In the genomic region with DNA sequence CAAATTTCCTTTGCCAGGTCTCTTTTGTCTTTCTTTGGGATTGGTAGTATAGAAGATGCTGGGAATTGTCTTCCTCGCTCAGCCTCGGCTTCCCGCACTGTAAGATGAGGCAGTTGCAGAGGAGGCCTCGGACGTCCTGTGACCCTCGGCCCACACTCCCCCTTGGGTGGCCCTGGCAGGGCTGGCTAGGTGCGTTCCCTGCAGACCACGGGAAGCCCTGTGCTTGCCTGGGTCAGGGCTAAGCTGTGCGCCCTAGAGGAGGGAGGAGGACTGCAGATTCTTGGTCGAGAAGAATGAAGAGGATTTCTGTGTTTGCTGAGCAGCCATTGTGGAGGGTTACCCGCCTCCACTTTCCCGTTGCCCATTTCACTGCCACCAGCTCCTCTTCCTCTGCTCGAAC, we compare ENCODE assay signal across 28 cellular contexts. TPM values are rescaled to one million over a fixed set of nuclear protein-coding genes. Genes with fewer than 3 reads are reported as not detected.
DNase-seq lines count a peak whose midpoint lies in the region; ATAC-seq, FAIRE-seq and TF ChIP-seq lines count a peak whose summit lies in the region.
"Had no signal": no experiment of that assay in that cellular context is flagged by ENCODE, and none has a peak within 500 bp of the region (broad histone marks: within the 10 kb centered on the region; RNA-seq: fewer than 3 reads in every experiment).

No MANE protein-coding gene starts in this region.

- H3K27me3 ChIP-seq in BLaER1 (0 out of 2 replicates have a peak, but pooled peaks cover 4% of the 10 kb centered on the region), neural progenitor cell (no peaks in the 10 kb centered on the region)
- no peaks in the 10 kb centered on the region for H3K27me3 ChIP-seq in CD8-positive, alpha-beta memory T cell (ENCODE audit: insufficient read depth, low read length, poor library complexity, severe bottlenecking)
- H3K27me3 ChIP-seq: ascending aorta, vagina had no signal

- H3K36me3 ChIP-seq in BLaER1 (peaks cover 21% of the 10 kb centered on the region), neural progenitor cell (no peaks in the 10 kb centered on the region)
- peaks cover 17% of the 10 kb centered on the region for H3K36me3 ChIP-seq in CD8-positive, alpha-beta memory T cell (ENCODE audit: insufficient read depth, low read length)

- CTCF ChIA-PET in activated B cell treated with CpG ODN at 0.5 μM for 24 hours (lab: Charles Lee), result interaction anchor here (0.6 to 0.7 kb wide), 2 partner anchors 20 to 466 kb away, joined by 3 to 5 read pairs; no protein-coding TSS in a partner anchor
- CTCF ChIA-PET in CD8-positive, alpha-beta memory T cell (lab: Charles Lee), result no interaction called here

- H3K9me3 ChIP-seq in BLaER1 (no peaks in the 10 kb centered on the region), neural progenitor cell (ENCODE audit: low read depth) (no peaks in the 10 kb centered on the region)
- no peaks in the 10 kb centered on the region for H3K9me3 ChIP-seq in CD8-positive, alpha-beta memory T cell (ENCODE audit: low read length)
- H3K9me3 ChIP-seq: ascending aorta, vagina had no signal

- intact Hi-C loops in activated B cell treated with CpG ODN at 0.5 μM for 24 hours (cut with micrococcal nuclease), result loop anchor here (1.0 to 5.0 kb wide), 4 partner anchors 8 to 261 kb away; a partner anchor contains a TSS

- H3F3A ChIP-seq in neural progenitor cell (ENCODE audit: low read depth), result peaks cover 12% of the 10 kb centered on the region

- POLR2A ChIA-PET in activated B cell treated with CpG ODN at 0.5 μM for 24 hours (lab: Charles Lee), result interaction anchor here (0.6 to 8.3 kb wide), 5 partner anchors 8 to 520 kb away, joined by 3 to 158 read pairs (median 17); no protein-coding TSS in a partner anchor
- POLR2A ChIA-PET in CD8-positive, alpha-beta memory T cell (lab: Charles Lee), result interaction anchor here (0.6 kb wide), 1 partner anchor 9 kb away, joined by 6 read pairs; no protein-coding TSS in a partner anchor

- peaks cover 81% of the 10 kb centered on the region for H3K4me1 Mint-ChIP-seq in activated B cell treated with CpG ODN at 0.5 μM for 24 hours
- H3K4me1 Mint-ChIP-seq in neural progenitor cell, result peaks cover 19% of the 10 kb centered on the region
- H3K4me1 Mint-ChIP-seq in CD8-positive, alpha-beta memory T cell, result peaks cover 0 to 6% (median 5%) of the 10 kb centered on the region in 3 donors

- H3K27me3 Mint-ChIP-seq in activated B cell treated with CpG ODN at 0.5 μM for 24 hours, result no peaks in the 10 kb centered on the region
- peaks cover 2% of the 10 kb centered on the region for H3K27me3 Mint-ChIP-seq in neural progenitor cell (ENCODE audit: insufficient read depth, low read depth)
- peaks cover 0 to 8% of the 10 kb centered on the region in 2 donors for H3K27me3 Mint-ChIP-seq in CD8-positive, alpha-beta memory T cell

- ATAC-seq in activated B cell treated with CpG ODN at 0.5 μM for 24 hours (ENCODE audit: low read depth) (no peak), HG03565 (IDR thresholded peaks at IDR 0.05; ENCODE audit: unreplicated experiment) (no peak), HG02588 (IDR thresholded peaks at IDR 0.05; ENCODE audit: unreplicated experiment) (no peak)

- no peak for TF ChIP-seq CTCF in activated B cell treated with CpG ODN at 0.5 μM for 24 hours (IDR thresholded peaks at IDR 0.05)
- TF ChIP-seq CTCF in neural progenitor cell (IDR thresholded peaks at IDR 0.05), result no peak

- H4K20me1 ChIP-seq in BLaER1, result peaks cover 48% of the 10 kb centered on the region
- peaks cover 11% of the 10 kb centered on the region for H4K20me1 ChIP-seq in neural progenitor cell (ENCODE audit: low read depth)

- H3K4me1 ChIP-seq in BLaER1, result peaks cover 92% of the 10 kb centered on the region
- H3K4me1 ChIP-seq in neural progenitor cell, result peaks cover 8% of the 10 kb centered on the region
- peaks cover 4% of the 10 kb centered on the region for H3K4me1 ChIP-seq in CD8-positive, alpha-beta memory T cell (ENCODE audit: insufficient read depth, low read length)
- H3K4me1 ChIP-seq: ascending aorta had no signal

- DNase-seq in GM19239 (ENCODE audit: insufficient read length, low spot score) (no peak), activated B cell treated with CpG ODN at 0.5 μM for 24 hours (no peak), neural progenitor cell (ENCODE audit: low spot score) (peak; percentile 39), superior temporal gyrus (ENCODE audit: extremely low spot score) (no peak)
- no peak for DNase-seq in CD8-positive, alpha-beta memory T cell
- DNase-seq: ACHN; activated CD4-positive, alpha-beta T cell treated with anti-CD3 and anti-CD28 coated beads, Interleukin-2, amount 50 U/mL, for 4 hours; activated naive CD8-positive, alpha-beta T cell treated with anti-CD3 and anti-CD28 coated beads for 36 hours; C1 segment of cervical spinal cord; caudate nucleus; dermis blood vessel endothelial cell; EL; Karpas-422; kidney glomerular epithelial cell; NCI-H1694 treated with DMSO at 0.1 percent for 48 hours; NCI-H69; retina; small intestine; stimulated activated CD4-positive, alpha-beta T cell treated with anti-CD3 and anti-CD28 coated beads, Interleukin-2, amount 100 ng/mL, for 24 hours; T-helper 9 cell; WERI-Rb-1 had no signal

- H3K4me3 ChIP-seq in BLaER1 (peak overlapping the region; percentile 53), neural progenitor cell (no peak overlapping the region)
- no peak overlapping the region for H3K4me3 ChIP-seq in CD8-positive, alpha-beta memory T cell (ENCODE audit: low read length)
- H3K4me3 ChIP-seq: ascending aorta, vagina had no signal

- H3K36me3 Mint-ChIP-seq in activated B cell treated with CpG ODN at 0.5 μM for 24 hours (ENCODE audit: low read depth), result peaks cover 38% of the 10 kb centered on the region
- H3K36me3 Mint-ChIP-seq in neural progenitor cell, result peaks cover 18% of the 10 kb centered on the region
- H3K36me3 Mint-ChIP-seq in CD8-positive, alpha-beta memory T cell, result peaks cover 14 to 51% (median 16%) of the 10 kb centered on the region in 3 donors

- peak overlapping the region; percentile 80 for H3K27ac ChIP-seq in BLaER1
- peak overlapping the region; percentile 10 for H3K27ac ChIP-seq in neural progenitor cell
- H3K27ac ChIP-seq in CD8-positive, alpha-beta memory T cell (ENCODE audit: low read depth, low read length), result no peak overlapping the region
- H3K27ac ChIP-seq: ascending aorta, vagina, WERI-Rb-1 had no signal

- FAIRE-seq in GM19239 (lab: Jason Lieb, UNC), result peak; percentile 21
- FAIRE-seq: endothelial cell of umbilical vein, small intestine had no signal

- H2AFZ ChIP-seq in neural progenitor cell (replicated peaks), result no peak overlapping the region

- H3K27ac Mint-ChIP-seq in activated B cell treated with CpG ODN at 0.5 μM for 24 hours (peak overlapping the region; percentile 99), neural progenitor cell (no peak overlapping the region)
- peak overlapping the region in 1 of 8 donors; percentile 3 for H3K27ac Mint-ChIP-seq in CD8-positive, alpha-beta memory T cell
- H3K27ac Mint-ChIP-seq: activated naive CD8-positive, alpha-beta T cell treated with anti-CD3 and anti-CD28 coated beads for 36 hours; activated T-helper 2 cell treated with anti-CD3 and anti-CD28 coated beads, Interferon-gamma antibody, Interleukin-2, Interleukin-4, amounts not matched to agents 10 μg/mL and 5 μg/mL and 100 μg/mL, durations not matched to agents 14 hours and 24 hours and 36 hours had no signal

- H3K79me2 ChIP-seq in neural progenitor cell (ENCODE audit: low read depth), result no peaks in the 10 kb centered on the region

- H3K4me3 Mint-ChIP-seq in activated B cell treated with CpG ODN at 0.5 μM for 24 hours, result peak overlapping the region; percentile 81
- H3K4me3 Mint-ChIP-seq in neural progenitor cell, result no peak overlapping the region
- no peak overlapping the region for H3K4me3 Mint-ChIP-seq in CD8-positive, alpha-beta memory T cell
- H3K4me3 Mint-ChIP-seq: activated naive CD8-positive, alpha-beta T cell treated with anti-CD3 and anti-CD28 coated beads for 36 hours had no signal

- no peaks in the 10 kb centered on the region for H3K9me3 Mint-ChIP-seq in activated B cell treated with CpG ODN at 0.5 μM for 24 hours
- H3K9me3 Mint-ChIP-seq in neural progenitor cell, result no peaks in the 10 kb centered on the region
- no peaks in the 10 kb centered on the region for H3K9me3 Mint-ChIP-seq in CD8-positive, alpha-beta memory T cell
- H3K9me3 Mint-ChIP-seq: activated naive CD8-positive, alpha-beta T cell treated with anti-CD3 and anti-CD28 coated beads for 36 hours; activated T-helper 2 cell treated with anti-CD3 and anti-CD28 coated beads, Interferon-gamma antibody, Interleukin-2, Interleukin-4, amounts not matched to agents 10 μg/mL and 5 μg/mL and 100 μg/mL, durations not matched to agents 14 hours and 24 hours and 36 hours had no signal

- peak overlapping the region; percentile 92 for H3K4me2 ChIP-seq in BLaER1
- H3K4me2 ChIP-seq in neural progenitor cell, result no peak overlapping the region

- H3K9ac ChIP-seq in BLaER1 (peak overlapping the region; percentile 39), neural progenitor cell (no peak overlapping the region)

RNA-seq across cellular contexts. Expression of a gene that starts 42.8 kb away (rescaled TPM):
- total RNA-seq in activated B cell treated with CpG ODN at 0.5 μM for 24 hours (68.4 and 75.3 TPM in 2 replicates), neural progenitor cell (ENCODE audit: low replicate concordance) (64.9 and 74.8 TPM in 2 replicates)
- total RNA-seq in CD8-positive, alpha-beta memory T cell, result 10 to 100 TPM; 57.4 to 58.5 TPM
- polyA plus RNA-seq in CD8-positive, alpha-beta memory T cell, result 98.0 TPM

RNA-seq across cellular contexts. Expression of a gene that starts 49.9 kb away (rescaled TPM):
- 0.32 and 0.38 TPM in 2 replicates for total RNA-seq in activated B cell treated with CpG ODN at 0.5 μM for 24 hours
- 7.3 and 20.8 TPM in 2 replicates for total RNA-seq in neural progenitor cell (ENCODE audit: low replicate concordance)
- total RNA-seq in CD8-positive, alpha-beta memory T cell, result under 1 TPM in 1 of 2 experiments, not detected in 1; 0.18 TPM
- 0.21 TPM for polyA plus RNA-seq in CD8-positive, alpha-beta memory T cell
